In the genomic region with DNA sequence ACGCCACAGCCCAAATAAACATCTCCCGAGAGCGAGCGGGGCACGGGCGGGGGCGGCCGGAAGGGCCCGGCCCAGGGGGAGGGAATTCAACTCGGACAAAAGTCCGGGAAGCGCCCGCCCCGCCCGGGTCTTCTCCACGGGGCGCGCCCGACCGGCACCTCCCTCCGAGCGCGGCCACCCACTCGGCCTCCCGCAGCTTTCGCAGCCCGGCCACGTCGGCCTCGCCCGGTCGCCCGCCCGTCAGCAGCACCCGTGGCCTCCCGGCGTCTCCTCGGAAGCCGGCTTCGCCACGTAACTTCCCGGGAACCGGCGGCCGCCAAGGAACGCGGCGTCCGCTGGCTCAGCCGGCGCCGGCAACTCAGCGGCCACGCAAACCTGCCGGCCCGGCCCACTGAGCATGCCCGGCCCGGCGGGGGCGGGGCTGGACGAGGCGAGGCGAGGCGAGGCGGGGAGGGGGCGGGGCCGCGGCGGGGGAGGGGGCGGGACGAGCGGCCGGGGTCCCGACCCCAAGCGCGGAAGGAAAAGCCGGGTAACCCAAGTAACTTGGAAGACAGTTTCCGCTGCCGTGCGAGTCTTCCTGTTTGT, we compare ENCODE assay signal across 8 cellular contexts. TPM values are rescaled to one million over a fixed set of nuclear protein-coding genes. Genes with fewer than 3 reads are reported as not detected.
DNase-seq lines count a peak whose midpoint lies in the region; ATAC-seq and TF ChIP-seq lines count a peak whose summit lies in the region.

TJP1 (minus strand) TSS at position 369 of the 585 bp plus-strand sequence. CDS start 440 bp downstream, outside the sequence.

- BruUV-seq in MCF 10A (replicated peaks; lab: Mats Ljungman, UMichigan) = no TSS peak

- TF ChIP-seq POLR2A in prostate gland (IDR thresholded peaks at IDR 0.05) = peak; percentile 93

- no peaks in the 10 kb centered on the region for H3K4me1 ChIP-seq in prostate gland (replicated peaks)

- H3K27me3 ChIP-seq in prostate gland (replicated peaks; ENCODE audit: insufficient read depth) = no peaks in the 10 kb centered on the region

- CTCF ChIA-PET in activated naive CD4-positive, alpha-beta T cell treated with anti-CD3 and anti-CD28 coated beads for 36 hours (lab: Charles Lee) = no interaction called here
- CTCF ChIA-PET in MCF 10A (lab: Yijun Ruan, JAX) = interaction anchor here (0.7 to 1.5 kb wide), 3 partner anchors 13 to 123 kb away, joined by 3 read pairs; no protein-coding TSS in a partner anchor

- no peaks in the 10 kb centered on the region for H3K9me3 ChIP-seq in prostate gland

- no peak for DNase-seq in activated naive CD4-positive, alpha-beta T cell treated with anti-CD3 and anti-CD28 coated beads for 36 hours
- no peak for DNase-seq in activated naive CD4-positive, alpha-beta T cell treated with Interleukin-2 at 50 U/mL for 16 hours
- DNase-seq in NCI-H2227 (lab: John Stamatoyannopoulos, UW; ENCODE audit: unreplicated experiment) = peak; percentile 87
- peak; percentile 82 for DNase-seq in MCF 10A (ENCODE audit: unreplicated experiment)
- peak in 47 of 51 donors; percentile 14 to 89 (median 73) for DNase-seq in hypothalamus (lab: John Stamatoyannopoulos, UW)
- DNase-seq in prostate gland (ENCODE audit: low spot score) = peak; percentile 75

- H3K36me3 ChIP-seq in prostate gland = no peaks in the 10 kb centered on the region

- H3K4me3 ChIP-seq in prostate gland = peak within 1 kb of the TSS; percentile 94

- intact Hi-C loops in activated naive CD4-positive, alpha-beta T cell treated with anti-CD3 and anti-CD28 coated beads for 36 hours (cut with micrococcal nuclease) = loop anchor here (10.0 kb wide), 1 partner anchor 887 kb away; no protein-coding TSS in a partner anchor
- intact Hi-C loops in MCF 10A (cut with micrococcal nuclease) (loop anchor here (2.0 to 5.0 kb wide), 3 partner anchors 21 to 220 kb away; no protein-coding TSS in a partner anchor), prostate gland (cut with DNase I) (loop anchor here (10.0 kb wide), 2 partner anchors 93 to 253 kb away; no protein-coding TSS in a partner anchor)

- peaks cover 27% of the 10 kb centered on the region for H3K4me1 Mint-ChIP-seq in activated naive CD4-positive, alpha-beta T cell treated with anti-CD3 and anti-CD28 coated beads for 36 hours (ENCODE audit: low read depth)
- peaks cover 11% of the 10 kb centered on the region for H3K4me1 Mint-ChIP-seq in MCF 10A (ENCODE audit: insufficient read depth, unreplicated experiment)

- peaks cover 56% of the 10 kb centered on the region for H3K27me3 Mint-ChIP-seq in activated naive CD4-positive, alpha-beta T cell treated with anti-CD3 and anti-CD28 coated beads for 36 hours (ENCODE audit: low read depth)
- H3K27me3 Mint-ChIP-seq in MCF 10A (ENCODE audit: insufficient read depth, unreplicated experiment) = no peaks in the 10 kb centered on the region

- H3K27ac Mint-ChIP-seq in activated naive CD4-positive, alpha-beta T cell treated with anti-CD3 and anti-CD28 coated beads for 36 hours = no peak within 1 kb of the TSS
- peak within 1 kb of the TSS; percentile 92 for H3K27ac Mint-ChIP-seq in MCF 10A (ENCODE audit: low read depth, unreplicated experiment)

- TF ChIP-seq CTCF in MCF 10A (IDR thresholded peaks at IDR 0.05; ENCODE audit: unreplicated experiment) = no peak
- TF ChIP-seq CTCF in prostate gland (IDR thresholded peaks at IDR 0.05) = peak in 2 of 4 experiments; percentile 7 to 13

- ATAC-seq in GM18511 (IDR thresholded peaks at IDR 0.05; ENCODE audit: unreplicated experiment) (no peak), GM21786 (IDR thresholded peaks at IDR 0.05; ENCODE audit: unreplicated experiment) (no peak)

- POLR2A ChIA-PET in MCF 10A (lab: Yijun Ruan, JAX) = interaction anchor here (0.6 to 6.3 kb wide), 21 partner anchors 9 to 352 kb away, joined by 3 to 76 read pairs (median 5); no protein-coding TSS in a partner anchor

- peak within 1 kb of the TSS; percentile 97 for H3K27ac ChIP-seq in prostate gland

- H3K36me3 Mint-ChIP-seq in activated naive CD4-positive, alpha-beta T cell treated with anti-CD3 and anti-CD28 coated beads for 36 hours (ENCODE audit: low read depth) = peaks cover 7% of the 10 kb centered on the region
- peaks cover 15% of the 10 kb centered on the region for H3K36me3 Mint-ChIP-seq in MCF 10A (ENCODE audit: insufficient read depth, unreplicated experiment)

- H3K4me3 Mint-ChIP-seq in activated naive CD4-positive, alpha-beta T cell treated with anti-CD3 and anti-CD28 coated beads for 36 hours = peak within 1 kb of the TSS; percentile 36
- H3K4me3 Mint-ChIP-seq in MCF 10A (ENCODE audit: unreplicated experiment) = peak within 1 kb of the TSS; percentile 87

- under 1% methylated on average over 51 of the region's 80 CpGs for WGBS in prostate gland

- peaks cover 12% of the 10 kb centered on the region for H3K9me3 Mint-ChIP-seq in activated naive CD4-positive, alpha-beta T cell treated with anti-CD3 and anti-CD28 coated beads for 36 hours
- H3K9me3 Mint-ChIP-seq in MCF 10A (ENCODE audit: unreplicated experiment) = no peaks in the 10 kb centered on the region

RNA-seq across cellular contexts. Expression of gene TJP1, which starts in this region (rescaled TPM):
- not detected for total RNA-seq in activated naive CD4-positive, alpha-beta T cell treated with anti-CD3 and anti-CD28 coated beads for 36 hours
- total RNA-seq in MCF 10A (2022) = 114 and 137 TPM in 2 replicates
- total RNA-seq in prostate gland = 100 to 1,000 TPM in 1 of 2 donors, 10 to 100 TPM in 1; 88.4 to 216 TPM

Comparison
In these comparisons a context has a peak if more than half of its experiments do, and no peak if none do; other contexts are left out.
1. RNA of gene TJP1 (total RNA-seq): 88.4 to 216 TPM in prostate gland and 114 to 137 TPM in MCF 10A; not detected in activated naive CD4-positive, alpha-beta T cell treated with anti-CD3 and anti-CD28 coated beads for 36 hours; every median in the first group is over 10 times any median in the second.
2. DNase-seq: peak in NCI-H2227 (single experiment), MCF 10A (single experiment), hypothalamus (47 of 51) and prostate gland (single experiment); none in activated naive CD4-positive, alpha-beta T cell treated with anti-CD3 and anti-CD28 coated beads for 36 hours (single experiment) and activated naive CD4-positive, alpha-beta T cell treated with Interleukin-2 at 50 U/mL for 16 hours (single experiment).